Comparison of ENCODE assay signal across 21 cellular contexts in genomic region chr2:26597197-26597596, GRCh38. TPM values are rescaled to one million over a fixed set of nuclear protein-coding genes. Genes with fewer than 3 reads are reported as not detected.
DNase-seq lines count a peak whose midpoint lies in the region; TF ChIP-seq lines count a peak whose summit lies in the region.
"Had no signal": no experiment of that assay in that cellular context is flagged by ENCODE, and none has a peak within 500 bp of the region (broad histone marks: within the 10 kb centered on the region; RNA-seq: fewer than 3 reads in every experiment).

No MANE protein-coding gene starts in this region.

- H3K27ac ChIP-seq in breast epithelium, result no peak overlapping the region
- no peak overlapping the region for H3K27ac ChIP-seq in RWPE1
- H3K27ac ChIP-seq: HL-60 had no signal

- CTCF ChIA-PET in MCF 10A (lab: Yijun Ruan, JAX) (interaction anchor here (1.9 to 2.4 kb wide), 3 partner anchors 9 to 148 kb away, joined by 12 to 19 read pairs (median 18); no protein-coding TSS in a partner anchor), RWPE1 (lab: Yijun Ruan, JAX) (interaction anchor here (0.7 kb wide), 1 partner anchor 20 kb away, joined by 3 read pairs; no protein-coding TSS in a partner anchor)

- TF ChIP-seq POLR2A in breast epithelium (IDR thresholded peaks at IDR 0.05), result no peak

- no TSS peak for BruUV-seq in MCF 10A (replicated peaks; lab: Mats Ljungman, UMichigan)

- no peak overlapping the region for H3K4me3 ChIP-seq in breast epithelium

- no peaks in the 10 kb centered on the region for H3K9me3 Mint-ChIP-seq in MCF 10A (ENCODE audit: unreplicated experiment)

- H3K36me3 Mint-ChIP-seq in MCF 10A (ENCODE audit: insufficient read depth, unreplicated experiment), result no peaks in the 10 kb centered on the region

- H3K27ac Mint-ChIP-seq in MCF 10A (ENCODE audit: low read depth, unreplicated experiment), result no peak overlapping the region

- intact Hi-C loops in MCF 10A (cut with micrococcal nuclease) (no loop called here), breast epithelium (cut with DNase I; ENCODE audit: low total_unique reads) (no loop called here)

- H3K4me1 Mint-ChIP-seq in MCF 10A (ENCODE audit: insufficient read depth, unreplicated experiment), result no peaks in the 10 kb centered on the region

- H3K36me3 ChIP-seq in breast epithelium, result no peaks in the 10 kb centered on the region

- no peaks in the 10 kb centered on the region for H3K9me3 ChIP-seq in breast epithelium
- H3K9me3 ChIP-seq: SK-N-SH had no signal

- peaks cover 63% of the 10 kb centered on the region for H3K27me3 Mint-ChIP-seq in MCF 10A (ENCODE audit: insufficient read depth, unreplicated experiment)

- H3K27me3 ChIP-seq in breast epithelium, result peaks cover 0 to 17% of the 10 kb centered on the region in 2 donors

- no peak overlapping the region for H3K4me3 Mint-ChIP-seq in MCF 10A (ENCODE audit: unreplicated experiment)

- POLR2A ChIA-PET in MCF 10A (lab: Yijun Ruan, JAX), result interaction anchor here (0.6 to 1.3 kb wide), 4 partner anchors 11 to 632 kb away, joined by 3 read pairs; partner anchors contain the start of gene SELENOI
- POLR2A ChIA-PET in RWPE1 (lab: Yijun Ruan, JAX; ENCODE audit: low non-redundant PET), result interaction anchor here (0.6 kb wide), 1 partner anchor 71 kb away, joined by 4 read pairs; no protein-coding TSS in a partner anchor

- H3K4me1 ChIP-seq in breast epithelium, result no peaks in the 10 kb centered on the region

- DNase-seq in MCF 10A (ENCODE audit: unreplicated experiment) (peak; percentile 27), breast epithelium (ENCODE audit: low spot score in 2 of 2) (no peak), RWPE1 (ENCODE audit: low spot score) (peak; percentile 48), dermis microvascular lymphatic vessel endothelial cell (ENCODE audit: low read depth in 2 of 2) (peak; percentile 15 to 23), amniotic stem cell (lab: John Stamatoyannopoulos, UW) (no peak), DMS114 treated with DMSO at 0.1 percent for 48 hours (lab: John Stamatoyannopoulos, UW; ENCODE audit: unreplicated experiment) (no peak)
- DNase-seq in activated CD4-positive, alpha-beta T cell treated with anti-CD3 and anti-CD28 coated beads for 4 hours, result no peak
- DNase-seq: Calu3; DMS153; DND-41; NCI-H1092; NCI-H1417 treated with DMSO at 0.1 percent for 48 hours; NCI-H1694 treated with DMSO at 0.1 percent for 48 hours; NCI-H446; NCI-H524 treated with DMSO at 0.1 percent for 48 hours; NCI-H82; NK-92 treated with Interleukin-12 subunit alpha and Interleukin-12 subunit beta, amount 100 ng/mL, for 24 hours; SK-N-SH; SW 1271 had no signal

- TF ChIP-seq CTCF in MCF 10A (IDR thresholded peaks at IDR 0.05; ENCODE audit: unreplicated experiment), result no peak
- TF ChIP-seq CTCF in breast epithelium (IDR thresholded peaks at IDR 0.05), result no peak
- no peak for TF ChIP-seq CTCF in RWPE1 (conservative IDR thresholded peaks at IDR 0.05; ENCODE audit: low read depth)

RNA-seq across cellular contexts. Expression of gene CIB4, which starts 44.0 kb away (rescaled TPM):
- total RNA-seq in MCF 10A (2022), result not detected in 2 replicates
- total RNA-seq in breast epithelium, result not detected
- total RNA-seq in dermis microvascular lymphatic vessel endothelial cell, result not detected in 2 replicates
- total RNA-seq: A172, Calu3 had no signal

Comparison
In these comparisons a context has a peak if more than half of its experiments do, and no peak if none do; other contexts are left out.
1. DNase-seq: peak in MCF 10A (single experiment), RWPE1 (single experiment) and dermis microvascular lymphatic vessel endothelial cell (2 of 2); none in breast epithelium (0 of 2), activated CD4-positive, alpha-beta T cell treated with anti-CD3 and anti-CD28 coated beads for 4 hours (0 of 2), amniotic stem cell (single experiment) and DMS114 treated with DMSO at 0.1 percent for 48 hours (single experiment).